26 cellular contexts compared by ENCODE assay signal in genomic region chr22:23130697-23131096, GRCh38. TPM values are rescaled to one million over a fixed set of nuclear protein-coding genes. Genes with fewer than 3 reads are reported as not detected.
"Had no signal": no experiment of that assay in that cellular context is flagged by ENCODE, and none has a peak within 500 bp of the region (broad histone marks: within the 10 kb centered on the region; RNA-seq: fewer than 3 reads in every experiment).

No MANE protein-coding gene starts in this region.

- H3K9me3 Mint-ChIP-seq: activated naive CD4-positive, alpha-beta T cell treated with anti-CD3 and anti-CD28 coated beads, Interleukin-2, amount 50 U/mL, for 72 hours; dendritic cell treated with granulocyte-macrophage colony-stimulating factor and Interleukin-4, amounts not matched to agents 40 ng/mL and 50 ng/mL, for 4 days; mesothelial cell of epicardium; naive thymus-derived CD8-positive, alpha-beta T cell had no signal

- H3K4me3 Mint-ChIP-seq: dendritic cell treated with granulocyte-macrophage colony-stimulating factor and Interleukin-4, amounts not matched to agents 40 ng/mL and 50 ng/mL, for 4 days; mesothelial cell of epicardium; naive thymus-derived CD8-positive, alpha-beta T cell had no signal

- H3K27ac Mint-ChIP-seq: dendritic cell treated with granulocyte-macrophage colony-stimulating factor and Interleukin-4, amounts not matched to agents 40 ng/mL and 50 ng/mL, for 4 days; mesothelial cell of epicardium had no signal

- H3K4me3 ChIP-seq: cardiac muscle cell, left lung, testis, vagina had no signal

- H3K36me3 ChIP-seq: cardiac muscle cell, left lung, vagina, WERI-Rb-1 had no signal

- H3K27me3 ChIP-seq: cardiac muscle cell, left lung, testis, vagina had no signal

- H3K36me3 Mint-ChIP-seq: activated naive CD4-positive, alpha-beta T cell treated with anti-CD3 and anti-CD28 coated beads, Interleukin-2, amount 50 U/mL, for 72 hours; mesothelial cell of epicardium; naive thymus-derived CD8-positive, alpha-beta T cell had no signal

- H2AFZ ChIP-seq: parathyroid adenoma had no signal

- H3K27me3 Mint-ChIP-seq: dendritic cell treated with granulocyte-macrophage colony-stimulating factor and Interleukin-4, amounts not matched to agents 40 ng/mL and 50 ng/mL, for 4 days; naive thymus-derived CD8-positive, alpha-beta T cell had no signal

- H3K27ac ChIP-seq: cardiac muscle cell, left lung, parathyroid adenoma, testis, vagina, WERI-Rb-1 had no signal

- H3K79me2 ChIP-seq: parathyroid adenoma had no signal

- H3K4me1 ChIP-seq: left lung, parathyroid adenoma, vagina had no signal

- H3K9me3 ChIP-seq: left lung, testis, vagina had no signal

- H3K9ac ChIP-seq: parathyroid adenoma had no signal

- ATAC-seq: activated naive CD4-positive, alpha-beta T cell treated with anti-CD3 and anti-CD28 coated beads, Interleukin-2, amount 50 U/mL, for 72 hours; left lung; naive thymus-derived CD8-positive, alpha-beta T cell had no signal

- DNase-seq: activated CD4-positive, CD25-positive, alpha-beta regulatory T cell treated with anti-CD3 and anti-CD28 coated beads, Interleukin-2, amount 50 U/mL, for 72 hours; activated gamma-delta T cell treated with Interleukin-2 at 50 U/mL for 16 hours; activated T-cell treated with anti-CD3 and anti-CD28 coated beads, Interleukin-2, amount 50 U/mL, for 1 hour; effector CD4-positive, alpha-beta T cell; erythroblast; foreskin fibroblast; kidney glomerular epithelial cell; naive thymus-derived CD8-positive, alpha-beta T cell; nucleus accumbens; stimulated activated CD4-positive, alpha-beta T cell treated with anti-CD3 and anti-CD28 coated beads, Interleukin-2, amount 100 ng/mL, for 48 hours; stimulated activated CD8-positive, alpha-beta memory T cell treated with anti-CD3 and anti-CD28 coated beads, Interleukin-4, amount 100 ng/mL, for 48 hours; stimulated activated naive CD4-positive, alpha-beta T cell; T-helper 1 cell; testis; trophoblast cell; WERI-Rb-1 had no signal

- FAIRE-seq: TTC549 had no signal

RNA-seq across cellular contexts. Expression of gene RSPH14, which starts 11.1 kb away (rescaled TPM):
- total RNA-seq: lung microvascular endothelial cell, vagina had no signal
- polyA plus RNA-seq: fibroblast of lung had no signal
